8 cellular contexts compared by ENCODE assay signal in genomic region chr12:74537126-74537706, GRCh38. TPM values are rescaled to one million over a fixed set of nuclear protein-coding genes. Genes with fewer than 3 reads are reported as not detected.
DNase-seq lines count a peak whose midpoint lies in the region; ATAC-seq and TF ChIP-seq lines count a peak whose summit lies in the region.

No MANE protein-coding gene starts in this region.

- TF ChIP-seq CTCF in glutamatergic neuron (IDR thresholded peaks at IDR 0.05; ENCODE audit: partially characterized antibody, unreplicated experiment) (peak; percentile 65), parathyroid adenoma (IDR thresholded peaks at IDR 0.05) (peak; percentile 84)

- peaks cover 22% of the 10 kb centered on the region for H3K4me1 ChIP-seq in parathyroid adenoma

- H3K36me3 ChIP-seq in parathyroid adenoma (ENCODE audit: control insufficient read depth, insufficient read depth, low read length), result no peaks in the 10 kb centered on the region

- H3K36me3 Mint-ChIP-seq in activated naive CD8-positive, alpha-beta T cell, result peaks cover 26% of the 10 kb centered on the region
- no peaks in the 10 kb centered on the region for H3K36me3 Mint-ChIP-seq in glutamatergic neuron (ENCODE audit: unreplicated experiment)

- peak overlapping the region; percentile 49 for H3K4me2 ChIP-seq in parathyroid adenoma (ENCODE audit: low read length)

- H3K4me3 ChIP-seq in parathyroid adenoma (ENCODE audit: low read depth, low read length), result peak overlapping the region; percentile 62

- peaks cover 23% of the 10 kb centered on the region for H3K79me2 ChIP-seq in parathyroid adenoma

- H3K9me3 ChIP-seq in parathyroid adenoma (ENCODE audit: control insufficient read depth, low read length), result peaks cover 8% of the 10 kb centered on the region

- H3K4me3 Mint-ChIP-seq in activated naive CD8-positive, alpha-beta T cell, result peak overlapping the region; percentile 97
- H3K4me3 Mint-ChIP-seq in glutamatergic neuron (ENCODE audit: unreplicated experiment), result peak overlapping the region; percentile 97

- H3K4me1 Mint-ChIP-seq in activated naive CD8-positive, alpha-beta T cell (ENCODE audit: low read depth), result peaks cover 48% of the 10 kb centered on the region
- peaks cover 27% of the 10 kb centered on the region for H3K4me1 Mint-ChIP-seq in glutamatergic neuron (ENCODE audit: low read depth, unreplicated experiment)

- no peaks in the 10 kb centered on the region for H3K27me3 ChIP-seq in parathyroid adenoma (ENCODE audit: control insufficient read depth, insufficient read depth, low read length)

- peak overlapping the region; percentile 87 for H2AFZ ChIP-seq in parathyroid adenoma

- ATAC-seq in GM19397 (IDR thresholded peaks at IDR 0.05; ENCODE audit: unreplicated experiment) (peak; percentile 44), HG03439 (IDR thresholded peaks at IDR 0.05; ENCODE audit: unreplicated experiment) (peak; percentile 68)

- H3K27ac ChIP-seq in parathyroid adenoma, result peak overlapping the region; percentile 96

- no peaks in the 10 kb centered on the region for H3K27me3 Mint-ChIP-seq in activated naive CD8-positive, alpha-beta T cell
- H3K27me3 Mint-ChIP-seq in glutamatergic neuron (ENCODE audit: unreplicated experiment), result peaks cover 7% of the 10 kb centered on the region

- H3K9ac ChIP-seq in parathyroid adenoma, result no peak overlapping the region

- H3K9me3 Mint-ChIP-seq in activated naive CD8-positive, alpha-beta T cell (ENCODE audit: low read depth), result no peaks in the 10 kb centered on the region
- peaks cover 9% of the 10 kb centered on the region for H3K9me3 Mint-ChIP-seq in glutamatergic neuron (ENCODE audit: unreplicated experiment)

- DNase-seq in DMS 273 treated with DMSO at 0.1 percent for 48 hours (lab: John Stamatoyannopoulos, UW) (peak; percentile 80), NCI-H446 treated with DMSO at 0.1 percent for 48 hours (lab: John Stamatoyannopoulos, UW) (peak; percentile 77), glutamatergic neuron (no peak)
- no peak for DNase-seq in stimulated activated CD4-positive, alpha-beta T cell treated with anti-CD3 and anti-CD28 coated beads, Interleukin-4, amount 100 ng/mL, for 24 hours

- H3K27ac Mint-ChIP-seq in activated naive CD8-positive, alpha-beta T cell, result peak overlapping the region; percentile 90
- H3K27ac Mint-ChIP-seq in glutamatergic neuron (ENCODE audit: unreplicated experiment), result peak overlapping the region; percentile 97

RNA-seq across cellular contexts. Expression of gene ATXN7L3B, which starts 0.4 kb away (rescaled TPM):
- 83.4 TPM for total RNA-seq in glutamatergic neuron (ENCODE audit: unreplicated experiment)

Comparison
In these comparisons a context has a peak if more than half of its experiments do, and no peak if none do; other contexts are left out.
1. DNase-seq: peak in DMS 273 treated with DMSO at 0.1 percent for 48 hours (single experiment) and NCI-H446 treated with DMSO at 0.1 percent for 48 hours (single experiment); none in glutamatergic neuron (single experiment) and stimulated activated CD4-positive, alpha-beta T cell treated with anti-CD3 and anti-CD28 coated beads, Interleukin-4, amount 100 ng/mL, for 24 hours (single experiment).